In genomic region chr7:5143106-5143505, GRCh38 we compare ENCODE assay signal across 13 cellular contexts. TPM values are rescaled to one million over a fixed set of nuclear protein-coding genes. Genes with fewer than 3 reads are reported as not detected.
DNase-seq lines count a peak whose midpoint lies in the region; TF ChIP-seq lines count a peak whose summit lies in the region.
"Had no signal": no experiment of that assay in that cellular context is flagged by ENCODE, and none has a peak within 500 bp of the region (broad histone marks: within the 10 kb centered on the region; RNA-seq: fewer than 3 reads in every experiment).

No MANE protein-coding gene starts in this region.

- H3K9ac ChIP-seq in neural progenitor cell = no peak overlapping the region

- no peaks in the 10 kb centered on the region for H3K9me3 Mint-ChIP-seq in neural progenitor cell
- H3K9me3 Mint-ChIP-seq: type B pancreatic cell had no signal

- peaks cover 6% of the 10 kb centered on the region for H3K27me3 Mint-ChIP-seq in neural progenitor cell (ENCODE audit: insufficient read depth, low read depth)
- H3K27me3 Mint-ChIP-seq: type B pancreatic cell had no signal

- DNase-seq in activated effector memory CD4-positive, alpha-beta T cell treated with anti-CD3 and anti-CD28 coated beads, Interleukin-2, amount 50 U/mL, for 16 hours = peak; percentile 73
- DNase-seq in activated effector memory CD4-positive, alpha-beta T cell treated with Interleukin-2 at 50 U/mL for 16 hours = no peak
- peak; percentile 74 for DNase-seq in activated CD8-positive, alpha-beta memory T cell treated with anti-CD3 and anti-CD28 coated beads for 24 hours
- DNase-seq in central memory CD4-positive, alpha-beta T cell = peak; percentile 75
- DNase-seq in stimulated activated CD8-positive, alpha-beta memory T cell treated with anti-CD3 and anti-CD28 coated beads, Interleukin-15, amount 100 ng/mL, for 48 hours (ENCODE audit: low read depth in 2 of 2) = peak; percentile 5 to 9
- DNase-seq in SKM-1 (lab: John Stamatoyannopoulos, UW; ENCODE audit: unreplicated experiment) = no peak
- DNase-seq in neural progenitor cell (ENCODE audit: low spot score) = no peak
- no peak for DNase-seq in NCI-H774 (lab: John Stamatoyannopoulos, UW)
- DNase-seq: DMS 273 treated with DMSO at 0.1 percent for 48 hours, T1000 had no signal

- H3K79me2 ChIP-seq in neural progenitor cell (ENCODE audit: low read depth) = no peaks in the 10 kb centered on the region

- H3K4me1 ChIP-seq in neural progenitor cell = no peaks in the 10 kb centered on the region
- H3K4me1 ChIP-seq: right atrium auricular region had no signal

- no peak overlapping the region for H3K4me3 Mint-ChIP-seq in neural progenitor cell
- H3K4me3 Mint-ChIP-seq: type B pancreatic cell had no signal

- no peaks in the 10 kb centered on the region for H3F3A ChIP-seq in neural progenitor cell (ENCODE audit: low read depth)

- H3K4me1 Mint-ChIP-seq in neural progenitor cell = no peaks in the 10 kb centered on the region

- H3K27ac ChIP-seq in neural progenitor cell = no peak overlapping the region
- H3K27ac ChIP-seq: coronary artery, right atrium auricular region had no signal

- no peak overlapping the region for H3K4me3 ChIP-seq in neural progenitor cell
- H3K4me3 ChIP-seq: coronary artery, right atrium auricular region had no signal

- H4K20me1 ChIP-seq in neural progenitor cell (ENCODE audit: low read depth) = no peaks in the 10 kb centered on the region

- TF ChIP-seq CTCF in neural progenitor cell (IDR thresholded peaks at IDR 0.05) = no peak

- H3K27ac Mint-ChIP-seq in neural progenitor cell = no peak overlapping the region
- H3K27ac Mint-ChIP-seq: type B pancreatic cell had no signal

- H3K36me3 Mint-ChIP-seq in neural progenitor cell = no peaks in the 10 kb centered on the region
- H3K36me3 Mint-ChIP-seq: type B pancreatic cell had no signal

- H2AFZ ChIP-seq in neural progenitor cell (replicated peaks) = no peak overlapping the region

- H3K27me3 ChIP-seq in neural progenitor cell = no peaks in the 10 kb centered on the region
- H3K27me3 ChIP-seq: right atrium auricular region had no signal

- H3K36me3 ChIP-seq in neural progenitor cell = no peaks in the 10 kb centered on the region
- H3K36me3 ChIP-seq: right atrium auricular region had no signal

- no peak overlapping the region for H3K4me2 ChIP-seq in neural progenitor cell

- H3K9me3 ChIP-seq in neural progenitor cell (ENCODE audit: low read depth) = no peaks in the 10 kb centered on the region
- H3K9me3 ChIP-seq: right atrium auricular region had no signal

RNA-seq across cellular contexts. Expression of gene WIPI2, which starts 46.9 kb away (rescaled TPM):
- total RNA-seq in neural progenitor cell (ENCODE audit: low replicate concordance) = 64.9 and 74.8 TPM in 2 replicates

Comparison
In these comparisons a context has a peak if more than half of its experiments do, and no peak if none do; other contexts are left out.
1. DNase-seq: peak in activated effector memory CD4-positive, alpha-beta T cell treated with anti-CD3 and anti-CD28 coated beads, Interleukin-2, amount 50 U/mL, for 16 hours (single experiment), activated CD8-positive, alpha-beta memory T cell treated with anti-CD3 and anti-CD28 coated beads for 24 hours (single experiment), central memory CD4-positive, alpha-beta T cell (single experiment) and stimulated activated CD8-positive, alpha-beta memory T cell treated with anti-CD3 and anti-CD28 coated beads, Interleukin-15, amount 100 ng/mL, for 48 hours (2 of 2); none in activated effector memory CD4-positive, alpha-beta T cell treated with Interleukin-2 at 50 U/mL for 16 hours (single experiment), SKM-1 (single experiment), neural progenitor cell (single experiment) and NCI-H774 (single experiment).